17 cellular contexts compared by ENCODE assay signal in genomic region chr13:110964229-110965037, GRCh38. TPM values are rescaled to one million over a fixed set of nuclear protein-coding genes. Genes with fewer than 3 reads are reported as not detected.
A peak's percentile ranks its signal among the peaks of the same experiment; 100 is the strongest.
DNase-seq lines count a peak whose midpoint lies in the region; ATAC-seq, FAIRE-seq and TF ChIP-seq lines count a peak whose summit lies in the region.
"Had no signal": no experiment of that assay in that cellular context is flagged by ENCODE, and none has a peak within 500 bp of the region (broad histone marks: within the 10 kb centered on the region; RNA-seq: fewer than 3 reads in every experiment).

No MANE protein-coding gene starts in this region.

- no peak for TF ChIP-seq CTCF in IMR-90 (conservative IDR thresholded peaks at IDR 0.05; ENCODE audit: low read depth, low read length)

- H3K36me3 ChIP-seq in IMR-90 (ENCODE audit: control insufficient read depth, insufficient read depth, low read length): no peaks in the 10 kb centered on the region
- H3K36me3 ChIP-seq: thoracic aorta had no signal

- H4K91ac ChIP-seq in IMR-90 (ENCODE audit: insufficient read depth, low read depth, low read length): no peak overlapping the region

- peaks cover 28% of the 10 kb centered on the region for H3K36me3 Mint-ChIP-seq in activated naive CD4-positive, alpha-beta T cell treated with anti-CD3 and anti-CD28 coated beads for 36 hours (ENCODE audit: low read depth)
- H3K36me3 Mint-ChIP-seq in activated naive CD8-positive, alpha-beta T cell treated with anti-CD3 and anti-CD28 coated beads for 36 hours: peaks cover 32% of the 10 kb centered on the region
- H3K36me3 Mint-ChIP-seq in stimulated activated effector memory CD8-positive, alpha-beta T cell treated with anti-CD3 and anti-CD28 coated beads, Interleukin-12 subunit alpha, Interleukin-12 subunit beta, amount 100 ng/mL, for 72 hours: peaks cover 7% of the 10 kb centered on the region

- peak overlapping the region; percentile 50; the same call in 1 of the 2 replicates for H3K4ac ChIP-seq in IMR-90 (ENCODE audit: low read depth, low read length)

- H2AK9ac ChIP-seq in IMR-90 (replicated peaks; ENCODE audit: low read depth, low read length, poor library complexity): no peak overlapping the region

- H4K20me1 ChIP-seq in IMR-90 (ENCODE audit: insufficient read depth, low read length): no peaks in the 10 kb centered on the region

- H2AK5ac ChIP-seq in IMR-90 (ENCODE audit: low read depth, low read length): peak overlapping the region; percentile 66; the same call in 1 of the 2 replicates

- FAIRE-seq in HTR-8/SVneo (lab: Jason Lieb, UNC): no peak
- FAIRE-seq: D721Med had no signal

- WGBS in IMR-90 (ENCODE audit: extremely low coverage in 2 of 2, insufficient read length in 1 of 2), 2 experiments: 88% methylated on average over 2 of the region's 6 CpGs; no CpG with 5 or more reads in 1 of the 2 experiments

- TF ChIP-seq RAD21 in IMR-90 (IDR thresholded peaks at IDR 0.05; ENCODE audit: low read length): no peak

- POLR2A ChIA-PET in IMR-90 (lab: Charles Lee; ENCODE audit: unreplicated experiment): no interaction called here

- peaks cover 6% of the 10 kb centered on the region; the same call in 1 of the 2 replicates for H3K9me1 ChIP-seq in IMR-90 (ENCODE audit: insufficient read depth, low read length)

- peak overlapping the region; percentile 53 for H2BK5ac ChIP-seq in IMR-90 (ENCODE audit: low read depth, low read length, poor library complexity, severe bottlenecking)

- H3K27me3 Mint-ChIP-seq in activated naive CD4-positive, alpha-beta T cell treated with anti-CD3 and anti-CD28 coated beads for 36 hours (ENCODE audit: low read depth): peaks cover 28% of the 10 kb centered on the region
- H3K27me3 Mint-ChIP-seq in activated naive CD8-positive, alpha-beta T cell treated with anti-CD3 and anti-CD28 coated beads for 36 hours: peaks cover 41% of the 10 kb centered on the region

- peaks cover 56% of the 10 kb centered on the region for H3K9me3 Mint-ChIP-seq in activated naive CD4-positive, alpha-beta T cell treated with anti-CD3 and anti-CD28 coated beads for 36 hours
- H3K9me3 Mint-ChIP-seq in activated naive CD8-positive, alpha-beta T cell treated with anti-CD3 and anti-CD28 coated beads for 36 hours: peaks cover 48% of the 10 kb centered on the region
- H3K9me3 Mint-ChIP-seq in stimulated activated effector memory CD8-positive, alpha-beta T cell treated with anti-CD3 and anti-CD28 coated beads, Interleukin-12 subunit alpha, Interleukin-12 subunit beta, amount 100 ng/mL, for 72 hours: peaks cover 3% of the 10 kb centered on the region

- no peaks in the 10 kb centered on the region for H3K4me1 ChIP-seq in IMR-90 (ENCODE audit: control insufficient read depth, insufficient read depth, low read length)

- no TSS peak for BruUV-seq in IMR-90 (replicated peaks; lab: Mats Ljungman, UMichigan)

- no peak overlapping the region for H3K4me3 ChIP-seq in IMR-90 (ENCODE audit: insufficient read depth, low read depth, low read length)
- H3K4me3 ChIP-seq: thoracic aorta had no signal

- no peak overlapping the region for H4K8ac ChIP-seq in IMR-90 (ENCODE audit: low read depth in 2 of 2, low read length in 2 of 2)

- H3K79me1 ChIP-seq in IMR-90 (ENCODE audit: low read depth in 1 of 2, low read length in 2 of 2): no peaks in the 10 kb centered on the region

- no peak overlapping the region; the same call in 1 of the 2 replicates for H3K27ac ChIP-seq in IMR-90 (ENCODE audit: insufficient read depth, low read length)
- H3K27ac ChIP-seq: thoracic aorta had no signal

- no peak overlapping the region for H3K56ac ChIP-seq in IMR-90 (ENCODE audit: extremely low read depth, insufficient read depth, low read length)

- ATAC-seq in IMR-90 (ENCODE audit: low read depth): no peak
- no peak for ATAC-seq in stimulated activated effector memory CD8-positive, alpha-beta T cell treated with anti-CD3 and anti-CD28 coated beads, Interleukin-12 subunit alpha, Interleukin-12 subunit beta, amount 100 ng/mL, for 72 hours

- no peaks in the 10 kb centered on the region for H3K27me3 ChIP-seq in IMR-90 (ENCODE audit: control insufficient read depth, insufficient read depth, low read length)

- dilution Hi-C loops in IMR-90 (cut with HindIII; ENCODE audit: low sequenced_read_pairs, unreplicated experiment): no loop called here

- H3K4me1 Mint-ChIP-seq in activated naive CD4-positive, alpha-beta T cell treated with anti-CD3 and anti-CD28 coated beads for 36 hours (ENCODE audit: low read depth): peaks cover 16% of the 10 kb centered on the region
- peaks cover 11% of the 10 kb centered on the region for H3K4me1 Mint-ChIP-seq in activated naive CD8-positive, alpha-beta T cell treated with anti-CD3 and anti-CD28 coated beads for 36 hours
- H3K4me1 Mint-ChIP-seq in stimulated activated effector memory CD8-positive, alpha-beta T cell treated with anti-CD3 and anti-CD28 coated beads, Interleukin-12 subunit alpha, Interleukin-12 subunit beta, amount 100 ng/mL, for 72 hours: peaks cover 19% of the 10 kb centered on the region

- peak overlapping the region; percentile 11 for H2AFZ ChIP-seq in IMR-90 (replicated peaks; ENCODE audit: low read length, poor library complexity)

- in situ Hi-C loops in IMR-90 (cut with MboI; ENCODE audit: low sequenced_read_pairs): no loop called here

- peak overlapping the region; percentile 75 for H3K27ac Mint-ChIP-seq in activated naive CD4-positive, alpha-beta T cell treated with anti-CD3 and anti-CD28 coated beads for 36 hours
- peak overlapping the region; percentile 88 for H3K27ac Mint-ChIP-seq in activated naive CD8-positive, alpha-beta T cell treated with anti-CD3 and anti-CD28 coated beads for 36 hours
- peak overlapping the region; percentile 1 for H3K27ac Mint-ChIP-seq in stimulated activated effector memory CD8-positive, alpha-beta T cell treated with anti-CD3 and anti-CD28 coated beads, Interleukin-12 subunit alpha, Interleukin-12 subunit beta, amount 100 ng/mL, for 72 hours

- H3K23ac ChIP-seq in IMR-90 (ENCODE audit: low read depth, low read length): peak overlapping the region; percentile 59; the same call in 1 of the 2 replicates

- H4K5ac ChIP-seq in IMR-90 (ENCODE audit: low read depth, low read length): peak overlapping the region; percentile 34; the same call in 1 of the 2 replicates

- CTCF ChIA-PET in activated naive CD4-positive, alpha-beta T cell treated with anti-CD3 and anti-CD28 coated beads for 36 hours (lab: Charles Lee): no interaction called here
- CTCF ChIA-PET in IMR-90 (lab: Yijun Ruan, JAX): no interaction called here

- peak overlapping the region; percentile 74 for H2BK120ac ChIP-seq in IMR-90 (ENCODE audit: low read depth, low read length)

- H3K4me3 Mint-ChIP-seq in activated naive CD4-positive, alpha-beta T cell treated with anti-CD3 and anti-CD28 coated beads for 36 hours: no peak overlapping the region
- H3K4me3 Mint-ChIP-seq in activated naive CD8-positive, alpha-beta T cell treated with anti-CD3 and anti-CD28 coated beads for 36 hours: no peak overlapping the region
- H3K4me3 Mint-ChIP-seq in stimulated activated effector memory CD8-positive, alpha-beta T cell treated with anti-CD3 and anti-CD28 coated beads, Interleukin-12 subunit alpha, Interleukin-12 subunit beta, amount 100 ng/mL, for 72 hours: no peak overlapping the region

- intact Hi-C loops in activated naive CD4-positive, alpha-beta T cell treated with anti-CD3 and anti-CD28 coated beads for 36 hours (cut with micrococcal nuclease): loop anchor here (1.0 to 2.0 kb wide), 5 partner anchors 9 to 624 kb away; partner anchors contain the start of gene ING1
- intact Hi-C loops in IMR-90 (cut with micrococcal nuclease): no loop called here

- no peak overlapping the region for H3K4me2 ChIP-seq in IMR-90 (ENCODE audit: low read depth, low read length)

- peak overlapping the region; percentile 82 for H2BK20ac ChIP-seq in IMR-90 (ENCODE audit: low read depth, low read length)

- no peak overlapping the region; the same call in 1 of the 2 replicates for H3K18ac ChIP-seq in IMR-90 (ENCODE audit: low read depth, low read length)

- no peak overlapping the region; the same call in none of the 2 replicates for H3K14ac ChIP-seq in IMR-90 (replicated peaks; ENCODE audit: low read depth, low read length)

- no peak for TF ChIP-seq POLR2A in IMR-90 (IDR thresholded peaks at IDR 0.05; ENCODE audit: low read depth, low read length)

- H3K9ac ChIP-seq in IMR-90 (ENCODE audit: low read depth, low read length): no peak overlapping the region

- peak overlapping the region; percentile 49; the same call in 2 of the 3 replicates for H2BK15ac ChIP-seq in IMR-90 (ENCODE audit: low read depth, low read length)

- DNase-seq in activated naive CD4-positive, alpha-beta T cell treated with anti-CD3 and anti-CD28 coated beads for 36 hours: no peak
- DNase-seq in activated naive CD4-positive, alpha-beta T cell (lab: John Stamatoyannopoulos, UW): no peak
- DNase-seq in IMR-90 (no peak), NAMALWA (ENCODE audit: low spot score) (no peak), HTR-8/SVneo (ENCODE audit: insufficient read length, low spot score) (no peak), NCI-H526 treated with DMSO at 0.1 percent for 48 hours (lab: John Stamatoyannopoulos, UW) (no peak)
- DNase-seq in activated naive CD8-positive, alpha-beta T cell treated with anti-CD3 and anti-CD28 coated beads for 36 hours: no peak
- DNase-seq in stimulated activated effector memory CD8-positive, alpha-beta T cell treated with anti-CD3 and anti-CD28 coated beads, Interleukin-12 subunit alpha, Interleukin-12 subunit beta, amount 100 ng/mL, for 72 hours (ENCODE audit: low spot score in 2 of 2): no peak
- DNase-seq: activated effector memory CD4-positive, alpha-beta T cell treated with anti-CD3 and anti-CD28 coated beads, Interleukin-2, amount 50 U/mL, for 16 hours; effector CD8-positive, alpha-beta T cell; GOT3; naive thymus-derived CD4-positive, alpha-beta T cell; NCI-H1092; NCI-H2171; NCI-H82 had no signal

- H3K9me3 ChIP-seq in IMR-90 (ENCODE audit: control insufficient read depth, insufficient read depth, low read length): peaks cover 5% of the 10 kb centered on the region

TF ChIP-seq in IMR-90, 13 proteins besides CTCF, POLR2A, EP300 and RAD21:
- TF ChIP-seq MAFK (IDR thresholded peaks at IDR 0.05; ENCODE audit: low read depth, low read length) (no peak), SMC3 (IDR thresholded peaks at IDR 0.05; ENCODE audit: low read depth, low read length) (no peak), CHD1 (IDR thresholded peaks at IDR 0.05; ENCODE audit: low read depth, low read length) (no peak), RFX5 (IDR thresholded peaks at IDR 0.05; ENCODE audit: low read depth, low read length) (no peak), CEBPB (IDR thresholded peaks at IDR 0.05; ENCODE audit: low read depth, low read length) (no peak)

RNA-seq across cellular contexts. Expression of gene ANKRD10, which starts 49.6 kb away (rescaled TPM):
- 10 to 100 TPM; 79.8 to 82.5 TPM for total RNA-seq in activated naive CD4-positive, alpha-beta T cell treated with anti-CD3 and anti-CD28 coated beads for 36 hours
- total RNA-seq in IMR-90 (2012; rRNA removed): 18.3 and 24.2 TPM in 2 replicates
- polyA plus RNA-seq in IMR-90 (2012; rRNA removed): 24.2 and 31.1 TPM in 2 replicates
- polyA plus RNA-seq in IMR-90 (2012; cell fraction: cytosol; rRNA removed): 7.4 and 11.9 TPM in 2 replicates
- polyA plus RNA-seq in IMR-90 (2012; cell fraction: nucleus; rRNA removed; ENCODE audit: low replicate concordance): 105 and 271 TPM in 2 replicates
- 10 to 100 TPM; 48.3 to 54.9 TPM for total RNA-seq in activated naive CD8-positive, alpha-beta T cell treated with anti-CD3 and anti-CD28 coated beads for 36 hours

Comparison
In these comparisons a context has a peak if more than half of its experiments do, and no peak if none do; other contexts are left out.
1. H3K27ac Mint-ChIP-seq: peak in every context shown above with its lines; median percentile 88 in activated naive CD8-positive, alpha-beta T cell treated with anti-CD3 and anti-CD28 coated beads for 36 hours; 75 in activated naive CD4-positive, alpha-beta T cell treated with anti-CD3 and anti-CD28 coated beads for 36 hours; 1 in stimulated activated effector memory CD8-positive, alpha-beta T cell treated with anti-CD3 and anti-CD28 coated beads, Interleukin-12 subunit alpha, Interleukin-12 subunit beta, amount 100 ng/mL, for 72 hours.